Comparison of ENCODE assay signal across 26 cellular contexts in the genomic region with DNA sequence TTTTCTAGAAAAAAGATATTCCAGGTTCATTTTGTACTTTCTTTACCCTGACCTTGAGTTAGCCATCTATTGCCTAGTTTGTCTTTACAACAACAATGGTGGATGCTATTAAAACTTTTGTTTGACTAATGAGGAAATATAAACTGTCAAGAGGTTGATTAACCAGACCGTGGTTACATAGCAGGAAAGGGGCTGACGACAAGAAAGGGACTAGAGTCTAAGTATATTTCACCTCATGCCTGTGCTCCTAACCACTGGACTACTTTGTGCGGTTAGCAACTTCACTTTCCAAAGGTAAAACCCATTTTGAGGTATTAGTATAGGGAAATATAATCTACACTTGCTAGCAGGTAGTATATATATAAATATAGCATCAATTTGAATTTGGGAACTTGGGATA.
"Had no signal": no experiment of that assay in that cellular context is flagged by ENCODE, and none has a peak within 500 bp of the region (broad histone marks: within the 10 kb centered on the region; RNA-seq: fewer than 3 reads in every experiment).

No MANE protein-coding gene starts in this region.

- H3K27ac Mint-ChIP-seq: activated naive CD4-positive, alpha-beta T cell treated with anti-CD3 and anti-CD28 coated beads, Interleukin-2, amount 10 ng/mL, durations not matched to agents 7 days and 5 days; activated T-helper 1 cell treated with anti-CD3 and anti-CD28 coated beads, Interleukin-12 subunit alpha, Interleukin-12 subunit beta, Interleukin-2, Interleukin-4 antibody, amounts not matched to agents 30 ng/mL and 10 ng/mL and 1 ng/mL, durations not matched to agents 14 hours and 24 hours and 36 hours; natural killer cell treated with Interleukin-12 subunit alpha and Interleukin-12 subunit beta and Interleukin-15 and Interleukin-18, amount 100 ng/mL, for 72 hours; stimulated activated memory B cell treated with anti-CD40 and anti-IgM and Interleukin-4, amounts not matched to agents 10 μg/mL and 1 μg/mL and 100 μg/mL, for 72 hours had no signal

- H3K27me3 Mint-ChIP-seq: activated naive CD4-positive, alpha-beta T cell treated with anti-CD3 and anti-CD28 coated beads, Interleukin-2, amount 10 ng/mL, durations not matched to agents 7 days and 5 days had no signal

- H3K4me2 ChIP-seq: smooth muscle cell had no signal

- H3K9me3 ChIP-seq: mucosa of descending colon, right atrium auricular region, suprapubic skin had no signal

- H3K36me3 ChIP-seq: ascending aorta, brain microvascular endothelial cell, left ventricle myocardium inferior, right atrium auricular region, suprapubic skin, tibial artery, upper lobe of right lung had no signal

- H3K36me3 Mint-ChIP-seq: activated naive CD4-positive, alpha-beta T cell treated with anti-CD3 and anti-CD28 coated beads, Interleukin-2, amount 10 ng/mL, durations not matched to agents 7 days and 5 days; stimulated activated memory B cell treated with anti-CD40 and anti-IgM and Interleukin-4, amounts not matched to agents 10 μg/mL and 1 μg/mL and 100 μg/mL, for 72 hours had no signal

- H3K4me1 ChIP-seq: ascending aorta, left ventricle myocardium inferior, right atrium auricular region, tibial artery, upper lobe of right lung had no signal

- FAIRE-seq: frontal cortex had no signal

- DNase-seq: activated CD4-positive, alpha-beta T cell treated with anti-CD3 and anti-CD28 coated beads for 4 hours; activated CD4-positive, alpha-beta T cell treated with anti-CD3 and anti-CD28 coated beads, Interleukin-2, amount 50 U/mL, for 4 hours; activated effector memory CD4-positive, alpha-beta T cell treated with anti-CD3 and anti-CD28 coated beads, Interleukin-2, amount 50 U/mL, for 16 hours; activated naive CD4-positive, alpha-beta T cell treated with anti-CD3 and anti-CD28 coated beads, Interleukin-2, amount 10 ng/mL, durations not matched to agents 7 days and 5 days; activated naive CD8-positive, alpha-beta T cell treated with anti-CD3 and anti-CD28 coated beads, Interleukin-2, amount 10 ng/mL, durations not matched to agents 7 days and 5 days; activated T-cell treated with anti-CD3 and anti-CD28 coated beads for 4 hours; brain microvascular endothelial cell; dorsolateral prefrontal cortex; effector memory CD4-positive, alpha-beta T cell; islet precursor cell; left ventricle myocardium inferior; mucosa of descending colon; stimulated activated CD4-positive, alpha-beta T cell treated with anti-CD3 and anti-CD28 coated beads, Interleukin-1b, Interleukin-23, amount 100 ng/mL, for 48 hours; stimulated activated CD4-positive, alpha-beta T cell treated with anti-CD3 and anti-CD28 coated beads, Interleukin-4, amount 100 ng/mL, for 4 hours; stimulated activated CD8-positive, alpha-beta memory T cell treated with anti-CD3 and anti-CD28 coated beads, Interleukin-4, amount 100 ng/mL, for 48 hours; tibial artery; upper lobe of right lung had no signal

- H3K27ac ChIP-seq: ascending aorta, brain microvascular endothelial cell, coronary artery, dorsolateral prefrontal cortex, left ventricle myocardium inferior, right atrium auricular region, suprapubic skin, tibial artery, upper lobe of right lung had no signal

- ATAC-seq: mucosa of descending colon; natural killer cell treated with Interleukin-12 subunit alpha and Interleukin-12 subunit beta and Interleukin-15 and Interleukin-18, amount 100 ng/mL, for 72 hours; stimulated activated memory B cell treated with anti-CD40 and anti-IgM and Interleukin-4, amounts not matched to agents 10 μg/mL and 1 μg/mL and 100 μg/mL, for 72 hours; upper lobe of right lung had no signal

- H3K27me3 ChIP-seq: ascending aorta, brain microvascular endothelial cell, dorsolateral prefrontal cortex, right atrium auricular region, suprapubic skin, tibial artery, upper lobe of right lung had no signal

- H3K4me3 ChIP-seq: ascending aorta, coronary artery, dorsolateral prefrontal cortex, left ventricle myocardium inferior, mucosa of descending colon, right atrium auricular region, smooth muscle cell, suprapubic skin, tibial artery, upper lobe of right lung had no signal

- H3K4me1 Mint-ChIP-seq: activated naive CD4-positive, alpha-beta T cell treated with anti-CD3 and anti-CD28 coated beads, Interleukin-2, amount 10 ng/mL, durations not matched to agents 7 days and 5 days; stimulated activated memory B cell treated with anti-CD40 and anti-IgM and Interleukin-4, amounts not matched to agents 10 μg/mL and 1 μg/mL and 100 μg/mL, for 72 hours had no signal

- H3K4me3 Mint-ChIP-seq: activated naive CD4-positive, alpha-beta T cell treated with anti-CD3 and anti-CD28 coated beads, Interleukin-2, amount 10 ng/mL, durations not matched to agents 7 days and 5 days; activated naive CD8-positive, alpha-beta T cell treated with anti-CD3 and anti-CD28 coated beads, Interleukin-2, amount 10 ng/mL, durations not matched to agents 7 days and 5 days; activated T-helper 1 cell treated with anti-CD3 and anti-CD28 coated beads, Interleukin-12 subunit alpha, Interleukin-12 subunit beta, Interleukin-2, Interleukin-4 antibody, amounts not matched to agents 30 ng/mL and 10 ng/mL and 1 ng/mL, durations not matched to agents 14 hours and 24 hours and 36 hours; natural killer cell treated with Interleukin-12 subunit alpha and Interleukin-12 subunit beta and Interleukin-15 and Interleukin-18, amount 100 ng/mL, for 72 hours; stimulated activated memory B cell treated with anti-CD40 and anti-IgM and Interleukin-4, amounts not matched to agents 10 μg/mL and 1 μg/mL and 100 μg/mL, for 72 hours had no signal
